8 cellular contexts compared by ENCODE assay signal in the genomic region with DNA sequence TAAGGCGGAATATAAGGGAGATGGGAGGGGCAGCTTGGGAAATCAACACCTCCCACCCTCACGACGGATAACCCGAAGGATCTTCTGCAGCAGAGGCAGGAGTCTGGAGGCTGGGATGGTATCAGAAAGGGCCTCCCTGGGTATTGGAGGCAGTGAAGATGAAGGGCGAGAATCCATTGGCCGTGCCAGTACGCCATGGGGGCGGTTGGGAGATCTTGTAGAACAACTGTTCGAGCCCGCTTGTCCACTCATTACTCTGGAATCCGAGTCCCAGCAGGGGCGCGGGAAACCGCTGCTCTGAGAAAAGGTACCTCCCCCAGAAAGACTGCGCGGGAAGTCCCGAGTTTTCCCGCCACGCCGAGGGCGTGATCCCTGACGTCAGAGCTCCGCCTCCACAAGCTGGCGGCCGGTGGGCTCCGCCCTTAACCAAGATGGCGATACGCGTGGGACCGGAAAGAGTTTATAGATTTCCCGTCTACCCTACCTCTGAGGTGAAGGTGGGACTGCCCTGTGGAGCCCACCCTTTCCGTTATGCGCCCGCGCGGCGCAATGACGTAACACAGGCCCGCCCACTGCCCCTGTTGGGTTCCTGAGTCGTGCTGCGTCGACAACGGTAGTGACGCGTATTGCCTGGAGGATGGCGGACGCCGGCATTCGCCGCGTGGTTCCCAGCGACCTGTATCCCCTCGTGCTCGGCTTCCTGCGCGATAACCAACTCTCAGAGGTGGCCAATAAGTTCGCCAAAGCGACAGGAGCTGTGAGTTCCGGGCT. TPM values are rescaled to one million over a fixed set of nuclear protein-coding genes. Genes with fewer than 3 reads are reported as not detected.
DNase-seq lines count a peak whose midpoint lies in the region; ATAC-seq and TF ChIP-seq lines count a peak whose summit lies in the region.

A gene (plus strand): TSS at position 616 of the 771 bp plus-strand sequence. CDS start 22 bp downstream, at position 638.

- no peaks in the 10 kb centered on the region for H3K9me3 ChIP-seq in ovary
- no peaks in the 10 kb centered on the region for H3K9me3 ChIP-seq in thyroid gland

- H3K27ac Mint-ChIP-seq in activated naive CD8-positive, alpha-beta T cell treated with anti-CD3 and anti-CD28 coated beads, Interleukin-2, amount 50 U/mL, for 24 hours: peak within 1 kb of the TSS; percentile 100

- no peaks in the 10 kb centered on the region for H3K27me3 ChIP-seq in ovary
- H3K27me3 ChIP-seq in thyroid gland: no peaks in the 10 kb centered on the region

- peaks cover 2% of the 10 kb centered on the region for H3K27me3 Mint-ChIP-seq in activated naive CD8-positive, alpha-beta T cell treated with anti-CD3 and anti-CD28 coated beads, Interleukin-2, amount 50 U/mL, for 24 hours

- H3K4me3 ChIP-seq in GM12865 (ENCODE audit: low read depth, low read length) (peak within 1 kb of the TSS; percentile 93), ovary (peak within 1 kb of the TSS; percentile 90), thyroid gland (replicated peaks in 1 of 3) (peak within 1 kb of the TSS; percentile 43 to 91 (median 54))

- intact Hi-C loops in Right ventricle myocardium inferior (cut with DNase I): loop anchor here (1.0 kb wide), 2 partner anchors 20 to 242 kb away; no protein-coding TSS in a partner anchor
- intact Hi-C loops in ovary (cut with DNase I): loop anchor here in 1 of 4 donors (10.0 kb wide), 1 partner anchor 83 kb away; no protein-coding TSS in a partner anchor
- intact Hi-C loops in thyroid gland (cut with DNase I): loop anchor here (5.0 to 10.0 kb wide), 2 partner anchors 35 to 353 kb away; a partner anchor contains a TSS

- H3K27ac ChIP-seq in ovary (peak within 1 kb of the TSS; percentile 4 to 81), thyroid gland (peak within 1 kb of the TSS; percentile 61 to 62 (median 61))

- WGBS in ovary, 3 donors: 2 to 3% (median 3%) methylated on average over 55 to 59 of the region's 59 CpGs
- 6 to 11% methylated on average over 26 to 34 of the region's 59 CpGs for WGBS in thyroid gland, 2 donors

- peaks cover 85% of the 10 kb centered on the region for H3K36me3 Mint-ChIP-seq in activated naive CD8-positive, alpha-beta T cell treated with anti-CD3 and anti-CD28 coated beads, Interleukin-2, amount 50 U/mL, for 24 hours (ENCODE audit: low read depth)

- TF ChIP-seq EP300 in ovary (IDR thresholded peaks at IDR 0.05): peak; percentile 100

- peaks cover 56% of the 10 kb centered on the region for H3K4me1 Mint-ChIP-seq in activated naive CD8-positive, alpha-beta T cell treated with anti-CD3 and anti-CD28 coated beads, Interleukin-2, amount 50 U/mL, for 24 hours

- H3K36me3 ChIP-seq in ovary: no peaks in the 10 kb centered on the region
- peaks cover 22 to 29% of the 10 kb centered on the region in 2 donors for H3K36me3 ChIP-seq in thyroid gland

- peak; percentile 96 for TF ChIP-seq POLR2A in ovary (IDR thresholded peaks at IDR 0.05)
- peak in 1 of 2 donors; percentile 65 for TF ChIP-seq POLR2A in thyroid gland (IDR thresholded peaks at IDR 0.05)

- peak; percentile 88 for ATAC-seq in HG02763 (IDR thresholded peaks at IDR 0.05; ENCODE audit: unreplicated experiment)
- peak; percentile 95 for ATAC-seq in activated naive CD8-positive, alpha-beta T cell treated with anti-CD3 and anti-CD28 coated beads, Interleukin-2, amount 50 U/mL, for 24 hours
- peak; percentile 99 for ATAC-seq in Right ventricle myocardium inferior

- no peaks in the 10 kb centered on the region for H3K9me3 Mint-ChIP-seq in activated naive CD8-positive, alpha-beta T cell treated with anti-CD3 and anti-CD28 coated beads, Interleukin-2, amount 50 U/mL, for 24 hours

- peak within 1 kb of the TSS; percentile 100 for H3K4me3 Mint-ChIP-seq in activated naive CD8-positive, alpha-beta T cell treated with anti-CD3 and anti-CD28 coated beads, Interleukin-2, amount 50 U/mL, for 24 hours

- TF ChIP-seq CTCF in GM12865 (IDR thresholded peaks at IDR 0.05; ENCODE audit: insufficient read depth, low read depth, low read length, missing control alignments): no peak
- TF ChIP-seq CTCF in ovary (IDR thresholded peaks at IDR 0.05): peak in 1 of 3 donors; percentile 32
- no peak for TF ChIP-seq CTCF in thyroid gland (IDR thresholded peaks at IDR 0.05)

- peaks cover 6% of the 10 kb centered on the region for H3K4me1 ChIP-seq in ovary (ENCODE audit: insufficient read depth)
- peaks cover 10 to 20% of the 10 kb centered on the region in 2 donors for H3K4me1 ChIP-seq in thyroid gland

- DNase-seq in GM12865 (ENCODE audit: low read depth): peak; percentile 99
- DNase-seq in NCI-H1417 treated with DMSO at 0.1 percent for 48 hours (lab: John Stamatoyannopoulos, UW): peak; percentile 60
- DNase-seq in SW480 (ENCODE audit: low spot score): peak; percentile 99
- peak; percentile 100 for DNase-seq in activated naive CD8-positive, alpha-beta T cell treated with anti-CD3 and anti-CD28 coated beads, Interleukin-2, amount 50 U/mL, for 24 hours
- peak; percentile 99 for DNase-seq in Right ventricle myocardium inferior (ENCODE audit: missing footprints)
- peak; percentile 98 to 99 (median 99) for DNase-seq in ovary
- DNase-seq in thyroid gland: peak; percentile 99

RNA-seq across cellular contexts. Expression of the gene that starts here (rescaled TPM):
- total RNA-seq in Right ventricle myocardium inferior (25.8 TPM), ovary (10 to 100 TPM; 32.7 to 68.1 (median 50.2) TPM), thyroid gland (10 to 100 TPM; 52.7 to 80.8 (median 65.1) TPM)
- polyA plus RNA-seq in ovary: 10 to 100 TPM; 32.0 to 88.8 TPM

Comparison
In these comparisons a context has a peak if more than half of its experiments do, and no peak if none do; other contexts are left out.
1. Peak in every context shown above with its lines: DNase-seq, ATAC-seq, H3K4me3 ChIP-seq and H3K27ac ChIP-seq.